Comparison of ENCODE assay signal across 9 cellular contexts in genomic region chr1:2003564-2004131, GRCh38. TPM values are rescaled to one million over a fixed set of nuclear protein-coding genes. Genes with fewer than 3 reads are reported as not detected.
DNase-seq lines count a peak whose midpoint lies in the region; ATAC-seq, FAIRE-seq and TF ChIP-seq lines count a peak whose summit lies in the region.
"Had no signal": no experiment of that assay in that cellular context is flagged by ENCODE, and none has a peak within 500 bp of the region (broad histone marks: within the 10 kb centered on the region; RNA-seq: fewer than 3 reads in every experiment).

Gene CFAP74, minus strand, starts transcription at chr1:2003786. Its CDS starts 12,830 bp downstream, at chr1:1990956.

- DNase-seq in activated T-cell treated with anti-CD3 and anti-CD28 coated beads, Interleukin-2, amount 50 U/mL, for 48 hours: peak; percentile 36 to 56
- DNase-seq in activated T-cell treated with anti-CD3 and anti-CD28 coated beads for 4 hours: no peak
- peak; percentile 38 to 44 for DNase-seq in activated T-cell treated with anti-CD3 and anti-CD28 coated beads, Interleukin-2, amount 50 U/mL, for 72 hours
- DNase-seq in type B pancreatic cell (ENCODE audit: extremely low spot score, unreplicated experiment): peak; percentile 83
- DNase-seq in RCC 7860 (ENCODE audit: low spot score): no peak
- DNase-seq in HuH-7.5 (ENCODE audit: low spot score): no peak
- DNase-seq: kidney glomerular epithelial cell had no signal

- H3K9me3 Mint-ChIP-seq in activated T-cell treated with anti-CD3 and anti-CD28 coated beads, Interleukin-2, amount 50 U/mL, for 72 hours: no peaks in the 10 kb centered on the region
- peaks cover 5% of the 10 kb centered on the region for H3K9me3 Mint-ChIP-seq in type B pancreatic cell

- H3K9ac ChIP-seq in iPS-15b (ENCODE audit: low read depth, low read length): no peak within 1 kb of the TSS

- FAIRE-seq in RCC 7860 (lab: Jason Lieb, UNC): no peak

- ATAC-seq in activated T-cell treated with anti-CD3 and anti-CD28 coated beads, Interleukin-2, amount 50 U/mL, for 72 hours (replicated peaks in 1 of 2): peak; percentile 39 to 58
- no peak for ATAC-seq in GM19023 (IDR thresholded peaks at IDR 0.05; ENCODE audit: unreplicated experiment)

- no peaks in the 10 kb centered on the region for H3K4me1 ChIP-seq in iPS-15b (ENCODE audit: control insufficient read depth, insufficient read depth, low read length)

- no peak for TF ChIP-seq CTCF in type B pancreatic cell (conservative IDR thresholded peaks at IDR 0.05)

- no peaks in the 10 kb centered on the region for H3K36me3 ChIP-seq in iPS-15b (ENCODE audit: control insufficient read depth, insufficient read depth, low read length)

- no peak within 1 kb of the TSS for H3K27ac Mint-ChIP-seq in activated T-cell treated with anti-CD3 and anti-CD28 coated beads, Interleukin-2, amount 50 U/mL, for 72 hours
- no peak within 1 kb of the TSS for H3K27ac Mint-ChIP-seq in type B pancreatic cell

- H3K4me1 Mint-ChIP-seq in activated T-cell treated with anti-CD3 and anti-CD28 coated beads, Interleukin-2, amount 50 U/mL, for 72 hours (ENCODE audit: low read depth): no peaks in the 10 kb centered on the region
- peaks cover 9% of the 10 kb centered on the region for H3K4me1 Mint-ChIP-seq in type B pancreatic cell (ENCODE audit: unreplicated experiment)

- peaks cover 37% of the 10 kb centered on the region for H3K27me3 Mint-ChIP-seq in activated T-cell treated with anti-CD3 and anti-CD28 coated beads, Interleukin-2, amount 50 U/mL, for 72 hours (ENCODE audit: low read depth)
- H3K27me3 Mint-ChIP-seq in type B pancreatic cell: peaks cover 21% of the 10 kb centered on the region

- H3K27me3 ChIP-seq in iPS-15b (ENCODE audit: control insufficient read depth, insufficient read depth, low read length): peaks cover 2% of the 10 kb centered on the region

- H3K36me3 Mint-ChIP-seq in activated T-cell treated with anti-CD3 and anti-CD28 coated beads, Interleukin-2, amount 50 U/mL, for 72 hours (ENCODE audit: insufficient read depth in 2 of 2): no peaks in the 10 kb centered on the region
- no peaks in the 10 kb centered on the region for H3K36me3 Mint-ChIP-seq in type B pancreatic cell

- peak within 1 kb of the TSS; percentile 64 for H3K4me3 ChIP-seq in iPS-15b (ENCODE audit: low read depth, low read length)

- no peak within 1 kb of the TSS for H3K4me3 Mint-ChIP-seq in activated T-cell treated with anti-CD3 and anti-CD28 coated beads, Interleukin-2, amount 50 U/mL, for 72 hours
- H3K4me3 Mint-ChIP-seq in type B pancreatic cell: peak within 1 kb of the TSS; percentile 67

- H3K9me3 ChIP-seq in iPS-15b (ENCODE audit: control insufficient read depth, insufficient read depth, low read length): no peaks in the 10 kb centered on the region

RNA-seq across cellular contexts. Expression of gene CFAP74, which starts in this region (rescaled TPM):
- not detected for total RNA-seq in activated T-cell treated with anti-CD3 and anti-CD28 coated beads, Interleukin-2, amount 50 U/mL, for 72 hours
- 0.76 and 1.5 TPM in 2 replicates for total RNA-seq in type B pancreatic cell (ENCODE audit: low replicate concordance)

Comparison
In these comparisons a context has a peak if more than half of its experiments do, and no peak if none do; other contexts are left out.
1. DNase-seq: peak in activated T-cell treated with anti-CD3 and anti-CD28 coated beads, Interleukin-2, amount 50 U/mL, for 48 hours (2 of 2) and type B pancreatic cell (single experiment); none in activated T-cell treated with anti-CD3 and anti-CD28 coated beads for 4 hours (single experiment), RCC 7860 (single experiment) and HuH-7.5 (single experiment).
2. Peak in DNase-seq and ATAC-seq in activated T-cell treated with anti-CD3 and anti-CD28 coated beads, Interleukin-2, amount 50 U/mL, for 72 hours; RNA of the gene not detected or under 1 TPM.